17 cellular contexts compared by ENCODE assay signal in the genomic region with DNA sequence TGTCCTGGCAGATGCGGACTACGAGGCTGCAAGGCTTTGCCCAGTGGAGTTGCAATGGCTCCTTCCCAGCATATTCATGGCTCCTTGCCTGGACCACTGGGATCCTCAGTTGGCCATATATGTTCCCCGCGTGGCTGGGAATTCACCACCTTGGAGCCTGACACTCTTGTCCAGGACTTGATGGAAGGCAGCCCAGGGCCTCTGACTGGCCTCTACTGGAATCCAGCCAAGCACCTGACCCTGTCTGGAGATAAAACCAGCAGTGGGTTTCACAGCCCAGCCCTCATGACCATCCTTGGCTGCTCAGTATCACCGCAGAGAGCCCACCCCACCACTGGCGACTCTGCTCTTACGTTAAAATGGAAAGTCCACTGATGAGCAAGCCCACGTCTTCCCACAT.
"Had no signal": no experiment of that assay in that cellular context is flagged by ENCODE, and none has a peak within 500 bp of the region (broad histone marks: within the 10 kb centered on the region; RNA-seq: fewer than 3 reads in every experiment).

No MANE protein-coding gene starts in this region.

- H3K9me3 ChIP-seq: gastrocnemius medialis, tibial nerve, vagina had no signal

- H3K27me3 Mint-ChIP-seq: activated naive CD8-positive, alpha-beta T cell treated with anti-CD3 and anti-CD28 coated beads, Interleukin-2, amount 50 U/mL, for 24 hours had no signal

- H3K36me3 ChIP-seq: gastrocnemius medialis, tibial nerve, vagina had no signal

- H3K27me3 ChIP-seq: gastrocnemius medialis, tibial nerve, vagina had no signal

- ATAC-seq: activated CD4-positive, CD25-positive, alpha-beta regulatory T cell treated with anti-CD3 and anti-CD28 coated beads, Interleukin-2, amount 50 U/mL, for 24 hours; activated naive CD8-positive, alpha-beta T cell treated with anti-CD3 and anti-CD28 coated beads, Interleukin-2, amount 50 U/mL, for 24 hours; effector memory CD8-positive, alpha-beta T cell; gastrocnemius medialis; SK-N-SH treated with all-trans-retinoic acid at 6 μM for 48 hours; stimulated activated effector memory CD8-positive, alpha-beta T cell treated with anti-CD3 and anti-CD28 coated beads, Interleukin-12 subunit alpha, Interleukin-12 subunit beta, amount 100 ng/mL, for 72 hours had no signal

- H3K4me3 Mint-ChIP-seq: activated naive CD8-positive, alpha-beta T cell treated with anti-CD3 and anti-CD28 coated beads, Interleukin-2, amount 50 U/mL, for 24 hours; dendritic cell treated with granulocyte-macrophage colony-stimulating factor and Interleukin-4, amounts not matched to agents 40 ng/mL and 50 ng/mL, for 4 days; effector memory CD8-positive, alpha-beta T cell; neural crest cell; stimulated activated effector memory CD8-positive, alpha-beta T cell treated with anti-CD3 and anti-CD28 coated beads, Interleukin-12 subunit alpha, Interleukin-12 subunit beta, amount 100 ng/mL, for 72 hours had no signal

- DNase-seq: activated CD4-positive, alpha-beta T cell treated with anti-CD3 and anti-CD28 coated beads, Interleukin-2, amount 50 U/mL, for 1 hour; activated CD8-positive, alpha-beta memory T cell treated with anti-CD3 and anti-CD28 coated beads for 24 hours; activated naive CD4-positive, alpha-beta T cell; activated naive CD8-positive, alpha-beta T cell treated with anti-CD3 and anti-CD28 coated beads, Interleukin-2, amount 50 U/mL, for 24 hours; effector memory CD8-positive, alpha-beta T cell; kidney; T-helper 1 cell; T1000 had no signal

- H3K36me3 Mint-ChIP-seq: stimulated activated effector memory CD8-positive, alpha-beta T cell treated with anti-CD3 and anti-CD28 coated beads, Interleukin-12 subunit alpha, Interleukin-12 subunit beta, amount 100 ng/mL, for 72 hours had no signal

- H3K27ac Mint-ChIP-seq: activated naive CD8-positive, alpha-beta T cell treated with anti-CD3 and anti-CD28 coated beads, Interleukin-2, amount 50 U/mL, for 24 hours; dendritic cell treated with granulocyte-macrophage colony-stimulating factor and Interleukin-4, amounts not matched to agents 40 ng/mL and 50 ng/mL, for 4 days; effector memory CD8-positive, alpha-beta T cell; stimulated activated effector memory CD8-positive, alpha-beta T cell treated with anti-CD3 and anti-CD28 coated beads, Interleukin-12 subunit alpha, Interleukin-12 subunit beta, amount 100 ng/mL, for 72 hours had no signal

- H3K4me1 Mint-ChIP-seq: activated naive CD8-positive, alpha-beta T cell treated with anti-CD3 and anti-CD28 coated beads, Interleukin-2, amount 50 U/mL, for 24 hours; stimulated activated effector memory CD8-positive, alpha-beta T cell treated with anti-CD3 and anti-CD28 coated beads, Interleukin-12 subunit alpha, Interleukin-12 subunit beta, amount 100 ng/mL, for 72 hours had no signal

- H3K9me3 Mint-ChIP-seq: activated naive CD8-positive, alpha-beta T cell treated with anti-CD3 and anti-CD28 coated beads, Interleukin-2, amount 50 U/mL, for 24 hours; dendritic cell treated with granulocyte-macrophage colony-stimulating factor and Interleukin-4, amounts not matched to agents 40 ng/mL and 50 ng/mL, for 4 days; effector memory CD8-positive, alpha-beta T cell; neural crest cell; stimulated activated effector memory CD8-positive, alpha-beta T cell treated with anti-CD3 and anti-CD28 coated beads, Interleukin-12 subunit alpha, Interleukin-12 subunit beta, amount 100 ng/mL, for 72 hours had no signal

- FAIRE-seq: kidney had no signal

- H3K4me3 ChIP-seq: gastrocnemius medialis, tibial nerve, vagina had no signal

- H3K27ac ChIP-seq: epithelial cell of prostate, gastrocnemius medialis, tibial nerve, vagina had no signal
